8 cellular contexts compared by ENCODE assay signal in the genomic region with DNA sequence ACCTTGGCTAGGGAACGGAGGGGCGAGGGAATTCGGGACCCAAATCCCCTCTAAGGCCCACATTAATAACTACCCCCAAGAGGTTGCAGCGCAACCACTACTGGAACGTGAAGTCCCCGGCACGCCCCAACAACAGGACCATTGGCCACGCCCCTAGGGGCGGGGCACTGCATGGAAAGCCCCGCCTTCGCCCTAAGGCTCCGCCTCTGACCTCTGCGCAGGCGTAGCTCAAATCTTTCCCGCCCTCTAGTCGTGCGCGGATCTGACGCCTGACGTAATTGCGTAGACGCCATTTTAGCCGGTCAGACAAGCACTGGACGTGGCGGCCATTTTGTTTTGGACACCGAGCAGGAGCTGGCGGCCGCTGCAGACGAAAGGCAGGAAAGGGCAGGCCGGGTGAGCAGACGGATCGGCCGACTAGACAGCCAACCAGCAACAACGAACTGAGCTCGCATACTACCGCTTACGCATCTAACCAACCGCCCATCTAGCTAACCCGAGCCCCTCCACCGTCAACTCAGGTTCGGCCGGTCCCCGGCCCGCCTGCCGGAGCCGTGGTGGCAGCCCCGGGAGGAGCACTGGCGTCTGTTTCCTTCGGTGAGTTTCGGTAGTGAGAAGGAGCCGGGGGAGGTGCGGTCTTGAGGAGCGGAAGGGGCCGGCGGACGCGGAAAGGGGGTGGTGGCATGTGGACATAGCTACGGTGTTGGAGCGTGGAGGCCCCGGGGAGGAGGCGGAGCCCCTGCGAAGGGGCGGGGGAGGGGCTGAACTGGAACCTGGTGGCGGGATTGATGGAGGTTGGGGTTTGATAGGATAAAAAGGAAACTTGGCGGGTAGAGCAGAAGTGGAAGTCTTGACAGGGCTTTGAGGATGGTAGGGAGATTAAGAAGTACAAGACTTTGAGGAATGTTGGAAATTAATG. TPM values are rescaled to one million over a fixed set of nuclear protein-coding genes. Genes with fewer than 3 reads are reported as not detected.
DNase-seq lines count a peak whose midpoint lies in the region; ATAC-seq lines count a peak whose summit lies in the region.

A gene with protein sequence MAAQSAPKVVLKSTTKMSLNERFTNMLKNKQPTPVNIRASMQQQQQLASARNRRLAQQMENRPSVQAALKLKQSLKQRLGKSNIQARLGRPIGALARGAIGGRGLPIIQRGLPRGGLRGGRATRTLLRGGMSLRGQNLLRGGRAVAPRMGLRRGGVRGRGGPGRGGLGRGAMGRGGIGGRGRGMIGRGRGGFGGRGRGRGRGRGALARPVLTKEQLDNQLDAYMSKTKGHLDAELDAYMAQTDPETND (plus strand): TSS at position 320 of the 919 bp plus-strand sequence. CDS start 2,523 bp downstream, outside the sequence.

- DNase-seq in COLO668 (lab: John Stamatoyannopoulos, UW; ENCODE audit: unreplicated experiment) (peak; percentile 98), HT1080 (ENCODE audit: low read depth) (peak; percentile 97), NOMO-1 treated with DMSO at 0.1 percent for 48 hours (lab: John Stamatoyannopoulos, UW; ENCODE audit: unreplicated experiment) (peak; percentile 94), medulla oblongata (ENCODE audit: extremely low spot score) (peak; percentile 99)
- peak; percentile 94 for DNase-seq in activated CD8-positive, alpha-beta memory T cell treated with anti-CD3 and anti-CD28 coated beads for 4 hours (ENCODE audit: low read depth in 2 of 2)
- DNase-seq in effector memory CD8-positive, alpha-beta T cell, result peak; percentile 94 to 99 (median 98)
- DNase-seq in stimulated activated CD8-positive, alpha-beta memory T cell treated with anti-CD3 and anti-CD28 coated beads, Interleukin-12 subunit alpha, Interleukin-12 subunit beta, amount 100 ng/mL, for 1 hour (ENCODE audit: low read depth), result peak; percentile 94

- H3K36me3 Mint-ChIP-seq in effector memory CD8-positive, alpha-beta T cell (ENCODE audit: insufficient read depth), result peaks cover 57% of the 10 kb centered on the region

- no peaks in the 10 kb centered on the region for H3K9me3 Mint-ChIP-seq in effector memory CD8-positive, alpha-beta T cell

- H3K4me1 Mint-ChIP-seq in effector memory CD8-positive, alpha-beta T cell (ENCODE audit: low read depth in 2 of 2), result peaks cover 28 to 34% of the 10 kb centered on the region in 2 donors

- ATAC-seq in GM21360 (IDR thresholded peaks at IDR 0.05; ENCODE audit: unreplicated experiment), result peak; percentile 78
- ATAC-seq in effector memory CD8-positive, alpha-beta T cell (replicated peaks), result peak; percentile 86

- H3K27me3 Mint-ChIP-seq in effector memory CD8-positive, alpha-beta T cell, result no peaks in the 10 kb centered on the region

- H3K4me3 Mint-ChIP-seq in effector memory CD8-positive, alpha-beta T cell, result peak within 1 kb of the TSS; percentile 99 to 100

- peak within 1 kb of the TSS; percentile 100 for H3K27ac Mint-ChIP-seq in effector memory CD8-positive, alpha-beta T cell

RNA-seq across cellular contexts. Expression of the gene that starts here (rescaled TPM):
- 46.3 and 55.8 TPM in 2 replicates for total RNA-seq in HT1080 (2014; rRNA removed; shearing (Covaris generic))
- 68.5 and 74.3 TPM in 2 replicates for polyA plus RNA-seq in HT1080 (2015; cell fraction: cytosol; rRNA removed)
- polyA plus RNA-seq in HT1080 (2015; cell fraction: nucleus; rRNA removed), result 138 and 140 TPM in 2 replicates

Comparison
In these comparisons a context has a peak if more than half of its experiments do, and no peak if none do; other contexts are left out.
1. Peak in every context shown above with its lines: DNase-seq and ATAC-seq.